11 cellular contexts compared by ENCODE assay signal in genomic region chr3:125280966-125281365, GRCh38.
A peak's percentile ranks its signal among the peaks of the same experiment; 100 is the strongest.
DNase-seq lines count a peak whose midpoint lies in the region; ATAC-seq and TF ChIP-seq lines count a peak whose summit lies in the region.
"Had no signal": no experiment of that assay in that cellular context is flagged by ENCODE, and none has a peak within 500 bp of the region (broad histone marks: within the 10 kb centered on the region; RNA-seq: fewer than 3 reads in every experiment).

No MANE protein-coding gene starts in this region.

- no peak overlapping the region for H3K4me2 ChIP-seq in MM.1S (ENCODE audit: low read depth, low read length)

- H3K4me3 ChIP-seq in MM.1S (ENCODE audit: low read length): no peak overlapping the region

- H3K27me3 ChIP-seq in MM.1S (replicated peaks; ENCODE audit: insufficient read depth, low read length): no peaks in the 10 kb centered on the region

- POLR2A ChIA-PET in GM10248 (lab: Yijun Ruan, JAX): no interaction called here

- no peaks in the 10 kb centered on the region for H3K9me2 ChIP-seq in MM.1S (replicated peaks; ENCODE audit: insufficient read depth, low read length)

- H3K4me1 Mint-ChIP-seq in brain: peaks cover 69% of the 10 kb centered on the region
- no peaks in the 10 kb centered on the region for H3K4me1 Mint-ChIP-seq in activated CD8-positive, alpha-beta memory T cell treated with anti-CD3 and anti-CD28 coated beads, Interleukin-2, amount 10 ng/mL, durations not matched to agents 7 days and 5 days
- H3K4me1 Mint-ChIP-seq: activated naive CD4-positive, alpha-beta T cell treated with anti-CD3 and anti-CD28 coated beads, Interleukin-2, amount 10 ng/mL, durations not matched to agents 7 days and 5 days had no signal

- no peak for ATAC-seq in activated CD8-positive, alpha-beta memory T cell treated with anti-CD3 and anti-CD28 coated beads, Interleukin-2, amount 10 ng/mL, durations not matched to agents 7 days and 5 days
- ATAC-seq in GM21786 (IDR thresholded peaks at IDR 0.05; ENCODE audit: unreplicated experiment): no peak

- no peaks in the 10 kb centered on the region for H3F3A ChIP-seq in MM.1S (ENCODE audit: insufficient read depth, low read length)

- H3K27ac ChIP-seq in MM.1S (ENCODE audit: low read length): no peak overlapping the region

- H3K36me3 ChIP-seq in MM.1S (replicated peaks; ENCODE audit: insufficient read depth, low read length): no peaks in the 10 kb centered on the region

- H4K20me1 ChIP-seq in MM.1S (ENCODE audit: insufficient read depth, low read length): no peaks in the 10 kb centered on the region

- H3K4me1 ChIP-seq in MM.1S (ENCODE audit: low read length): no peaks in the 10 kb centered on the region

- CTCF ChIA-PET in activated CD8-positive, alpha-beta memory T cell treated with anti-CD3 and anti-CD28 coated beads, Interleukin-2, amount 10 ng/mL, durations not matched to agents 7 days and 5 days (lab: Charles Lee): interaction anchor here (0.7 kb wide), 1 partner anchor 11 kb away, joined by 6 read pairs; no protein-coding TSS in a partner anchor
- CTCF ChIA-PET in GM10248 (lab: Yijun Ruan, JAX): interaction anchor here (1.1 to 1.5 kb wide), 3 partner anchors 8 to 29 kb away, joined by 3 to 5 read pairs (median 3); no protein-coding TSS in a partner anchor

- H3K27ac Mint-ChIP-seq in brain: peak overlapping the region; percentile 1 to 87 (median 70)
- no peak overlapping the region for H3K27ac Mint-ChIP-seq in activated CD8-positive, alpha-beta memory T cell treated with anti-CD3 and anti-CD28 coated beads, Interleukin-2, amount 10 ng/mL, durations not matched to agents 7 days and 5 days
- H3K27ac Mint-ChIP-seq: activated naive CD4-positive, alpha-beta T cell treated with anti-CD3 and anti-CD28 coated beads, Interleukin-2, amount 10 ng/mL, durations not matched to agents 7 days and 5 days had no signal

- no peaks in the 10 kb centered on the region for H3K27me3 Mint-ChIP-seq in brain
- no peaks in the 10 kb centered on the region for H3K27me3 Mint-ChIP-seq in activated CD8-positive, alpha-beta memory T cell treated with anti-CD3 and anti-CD28 coated beads, Interleukin-2, amount 10 ng/mL, durations not matched to agents 7 days and 5 days
- H3K27me3 Mint-ChIP-seq: activated naive CD4-positive, alpha-beta T cell treated with anti-CD3 and anti-CD28 coated beads, Interleukin-2, amount 10 ng/mL, durations not matched to agents 7 days and 5 days had no signal

- no peaks in the 10 kb centered on the region for H3K9me3 Mint-ChIP-seq in brain
- H3K9me3 Mint-ChIP-seq in activated CD8-positive, alpha-beta memory T cell treated with anti-CD3 and anti-CD28 coated beads, Interleukin-2, amount 10 ng/mL, durations not matched to agents 7 days and 5 days (ENCODE audit: low read depth): no peaks in the 10 kb centered on the region
- H3K9me3 Mint-ChIP-seq: activated naive CD4-positive, alpha-beta T cell treated with anti-CD3 and anti-CD28 coated beads, Interleukin-2, amount 10 ng/mL, durations not matched to agents 7 days and 5 days had no signal

- in situ Hi-C loops in G401 (cut with HindIII; ENCODE audit: low sequenced_read_pairs): no loop called here

- H3K79me2 ChIP-seq in MM.1S (ENCODE audit: low read length): no peaks in the 10 kb centered on the region

- peak overlapping the region in 2 of 5 experiments; percentile 26 to 46 for H3K4me3 Mint-ChIP-seq in brain
- no peak overlapping the region for H3K4me3 Mint-ChIP-seq in activated CD8-positive, alpha-beta memory T cell treated with anti-CD3 and anti-CD28 coated beads, Interleukin-2, amount 10 ng/mL, durations not matched to agents 7 days and 5 days
- H3K4me3 Mint-ChIP-seq: activated naive CD4-positive, alpha-beta T cell treated with anti-CD3 and anti-CD28 coated beads, Interleukin-2, amount 10 ng/mL, durations not matched to agents 7 days and 5 days had no signal

- no peak overlapping the region for H2AFZ ChIP-seq in MM.1S (ENCODE audit: low read length)

- peak; percentile 52 for DNase-seq in G401 (ENCODE audit: low spot score)
- DNase-seq in NCI-H2029 treated with DMSO at 0.1 percent for 48 hours (lab: John Stamatoyannopoulos, UW): peak; percentile 57
- DNase-seq in lung microvascular endothelial cell (ENCODE audit: low read depth in 2 of 2): peak; percentile 71 to 89
- DNase-seq in activated CD8-positive, alpha-beta memory T cell treated with anti-CD3 and anti-CD28 coated beads, Interleukin-2, amount 10 ng/mL, durations not matched to agents 7 days and 5 days: no peak
- DNase-seq in MM.1S: no peak
- DNase-seq in GM10248 (ENCODE audit: extremely low spot score): no peak
- DNase-seq: activated naive CD4-positive, alpha-beta T cell treated with anti-CD3 and anti-CD28 coated beads, Interleukin-2, amount 10 ng/mL, durations not matched to agents 7 days and 5 days; stimulated activated naive CD4-positive, alpha-beta T cell; SW 1271 had no signal

- H3K9ac ChIP-seq in MM.1S (ENCODE audit: low read length): no peak overlapping the region

- H3K9me3 ChIP-seq in MM.1S (replicated peaks; ENCODE audit: insufficient read depth, low read length): no peaks in the 10 kb centered on the region

- peaks cover 37% of the 10 kb centered on the region for H3K36me3 Mint-ChIP-seq in brain
- H3K36me3 Mint-ChIP-seq in activated CD8-positive, alpha-beta memory T cell treated with anti-CD3 and anti-CD28 coated beads, Interleukin-2, amount 10 ng/mL, durations not matched to agents 7 days and 5 days: peaks cover 24% of the 10 kb centered on the region

- no peak for TF ChIP-seq CTCF in brain (conservative IDR thresholded peaks at IDR 0.05)
- TF ChIP-seq CTCF in MM.1S (IDR thresholded peaks at IDR 0.05; ENCODE audit: low read length): no peak
- TF ChIP-seq CTCF in GM10248 (IDR thresholded peaks at IDR 0.05; ENCODE audit: control extremely low read depth, extremely low read depth, low read depth, missing control alignments): no peak

Comparison
In these comparisons a context has a peak if more than half of its experiments do, and no peak if none do; other contexts are left out.
1. DNase-seq: peak in G401 (single experiment), NCI-H2029 treated with DMSO at 0.1 percent for 48 hours (single experiment) and lung microvascular endothelial cell (2 of 2); none in activated CD8-positive, alpha-beta memory T cell treated with anti-CD3 and anti-CD28 coated beads, Interleukin-2, amount 10 ng/mL, durations not matched to agents 7 days and 5 days (single experiment), MM.1S (single experiment) and GM10248 (single experiment).